In the genomic region with DNA sequence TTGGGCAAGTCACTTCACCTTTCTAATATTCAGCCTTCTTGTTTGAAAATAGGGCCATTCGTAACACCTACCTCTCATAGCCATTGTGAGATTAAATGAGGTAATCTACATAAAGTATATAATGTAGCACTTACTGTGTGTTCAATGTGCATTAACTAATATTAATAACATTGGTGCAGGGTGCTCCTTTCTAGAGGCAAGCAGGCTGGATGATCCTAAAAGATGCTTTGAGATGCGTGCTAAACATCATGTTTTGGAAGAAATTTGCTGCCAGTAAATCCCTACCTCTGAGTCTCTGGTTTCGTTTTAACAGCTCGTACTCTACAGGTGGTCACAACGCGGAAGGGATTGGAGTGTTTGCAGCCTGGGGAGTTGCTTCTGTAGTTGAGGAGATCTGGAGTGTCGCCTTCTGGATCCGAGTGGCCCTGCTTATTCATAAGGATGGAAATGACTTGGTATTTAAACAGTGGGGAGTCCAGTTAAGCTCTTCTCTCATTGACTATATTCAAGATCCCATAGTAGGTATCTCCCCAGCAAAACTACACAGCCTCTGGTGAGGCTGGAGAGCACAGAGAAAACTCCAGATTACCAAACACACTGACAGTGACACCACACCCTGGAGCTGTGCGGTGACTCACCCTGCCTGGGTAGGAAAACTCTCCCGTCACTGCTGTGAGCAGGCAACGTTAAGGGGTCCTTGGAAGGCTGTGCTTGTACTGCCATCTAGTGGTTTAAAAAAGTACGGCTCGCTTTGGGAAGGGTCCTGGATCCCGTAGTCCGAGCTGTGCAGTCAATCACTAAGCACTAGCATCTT, we compare ENCODE assay signal across 8 cellular contexts.
DNase-seq lines count a peak whose midpoint lies in the region; ATAC-seq and TF ChIP-seq lines count a peak whose summit lies in the region.

No MANE protein-coding gene starts in this region.

- H3K27me3 Mint-ChIP-seq in mesothelial cell of epicardium (ENCODE audit: low read depth): no peaks in the 10 kb centered on the region

- peak overlapping the region; percentile 27 for H3K4me3 ChIP-seq in endocrine pancreas (ENCODE audit: control insufficient read depth, insufficient read depth, low read length)

- TF ChIP-seq CTCF in mesothelial cell of epicardium (IDR thresholded peaks at IDR 0.05; ENCODE audit: unreplicated experiment): peak; percentile 91

- peak overlapping the region; percentile 49 for H3K9ac ChIP-seq in endocrine pancreas (ENCODE audit: control insufficient read depth, insufficient read depth, low read length)

- H3K4me1 Mint-ChIP-seq in mesothelial cell of epicardium: peaks cover 4% of the 10 kb centered on the region

- no peaks in the 10 kb centered on the region for H3K36me3 ChIP-seq in endocrine pancreas (ENCODE audit: control insufficient read depth, insufficient read depth, low read length)

- peak overlapping the region; percentile 22 for H3K27ac Mint-ChIP-seq in mesothelial cell of epicardium

- ATAC-seq in GM21576 (IDR thresholded peaks at IDR 0.05; ENCODE audit: unreplicated experiment): peak; percentile 83

- DNase-seq in DMS153 (lab: John Stamatoyannopoulos, UW): peak; percentile 86
- peak; percentile 73 for DNase-seq in HuH-7.5 (ENCODE audit: low spot score)
- DNase-seq in NOMO-1 treated with dmso at 0.1 percent for 144 hours (lab: John Stamatoyannopoulos, UW; ENCODE audit: unreplicated experiment): peak; percentile 72
- peak; percentile 65 to 88 for DNase-seq in activated CD8-positive, alpha-beta memory T cell treated with anti-CD3 and anti-CD28 coated beads for 4 hours (ENCODE audit: low read depth in 2 of 2)
- DNase-seq in mesothelial cell of epicardium (ENCODE audit: low spot score in 2 of 2, unreplicated experiment in 2 of 2): peak; percentile 62 to 86
- DNase-seq in stimulated activated CD8-positive, alpha-beta memory T cell treated with anti-CD3 and anti-CD28 coated beads, Interleukin-4, amount 100 ng/mL, for 4 hours (ENCODE audit: low read depth in 2 of 2, low spot score in 1 of 2): peak; percentile 69 to 76

- no peaks in the 10 kb centered on the region for H3K36me3 Mint-ChIP-seq in mesothelial cell of epicardium

- H3K27me3 ChIP-seq in endocrine pancreas (ENCODE audit: control insufficient read depth, insufficient read depth, low read length): no peaks in the 10 kb centered on the region

- peaks cover 3% of the 10 kb centered on the region for H3K9me3 Mint-ChIP-seq in mesothelial cell of epicardium

- no peaks in the 10 kb centered on the region for H3K9me3 ChIP-seq in endocrine pancreas (ENCODE audit: control insufficient read depth, low read length)

- H3K4me1 ChIP-seq in endocrine pancreas (ENCODE audit: control insufficient read depth, insufficient read depth, low read length): no peaks in the 10 kb centered on the region

- no peak overlapping the region for H3K4me3 Mint-ChIP-seq in mesothelial cell of epicardium

Comparison
In these comparisons a context has a peak if more than half of its experiments do, and no peak if none do; other contexts are left out.
1. Peak in every context shown above with its lines: DNase-seq, ATAC-seq and H3K4me3 ChIP-seq.